ENCODE assay signal across 1 cellular context in the genomic region with DNA sequence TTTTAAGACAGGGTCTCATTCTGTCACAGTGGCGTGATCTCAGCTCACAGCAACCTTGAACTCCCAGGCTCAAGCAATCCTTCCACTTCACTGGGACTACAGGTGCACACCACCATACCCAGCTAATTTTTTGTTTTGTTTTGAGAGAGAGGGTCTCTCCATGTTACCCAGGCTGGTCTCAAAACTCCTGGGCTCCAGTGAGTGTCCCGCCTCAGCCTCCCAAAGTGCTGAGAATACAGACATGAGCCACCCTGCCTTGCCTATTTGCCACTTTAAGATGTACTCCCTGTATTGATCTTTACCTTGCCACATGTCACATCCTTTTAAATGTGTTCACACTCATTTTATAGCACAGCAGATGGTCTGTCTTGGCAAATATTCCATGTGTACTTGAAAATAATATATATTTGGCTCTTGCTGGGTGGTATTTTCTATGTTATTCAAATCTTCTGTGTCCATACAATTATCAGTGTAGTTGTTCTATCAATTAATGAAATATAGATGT.
TF ChIP-seq lines count a peak whose summit lies in the region.

No MANE protein-coding gene starts in this region.

TF ChIP-seq in A549, 52 proteins besides CTCF, POLR2A, EP300 and RAD21 (continued from another document):
- TF ChIP-seq, protein P1, sequence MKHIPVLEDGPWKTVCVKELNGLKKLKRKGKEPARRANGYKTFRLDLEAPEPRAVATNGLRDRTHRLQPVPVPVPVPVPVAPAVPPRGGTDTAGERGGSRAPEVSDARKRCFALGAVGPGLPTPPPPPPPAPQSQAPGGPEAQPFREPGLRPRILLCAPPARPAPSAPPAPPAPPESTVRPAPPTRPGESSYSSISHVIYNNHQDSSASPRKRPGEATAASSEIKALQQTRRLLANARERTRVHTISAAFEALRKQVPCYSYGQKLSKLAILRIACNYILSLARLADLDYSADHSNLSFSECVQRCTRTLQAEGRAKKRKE (CRISPR knock-in tag; IDR thresholded peaks at IDR 0.05; ENCODE audit: low read depth): peak; percentile 78
- TF ChIP-seq RCOR1 (IDR thresholded peaks at IDR 0.05; ENCODE audit: low read depth, low read length): no peak
- TF ChIP-seq, protein P2, sequence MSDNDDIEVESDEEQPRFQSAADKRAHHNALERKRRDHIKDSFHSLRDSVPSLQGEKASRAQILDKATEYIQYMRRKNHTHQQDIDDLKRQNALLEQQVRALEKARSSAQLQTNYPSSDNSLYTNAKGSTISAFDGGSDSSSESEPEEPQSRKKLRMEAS (IDR thresholded peaks at IDR 0.05): no peak
- TF ChIP-seq MYC (IDR thresholded peaks at IDR 0.05; ENCODE audit: borderline replicate concordance, low read length): no peak
- TF ChIP-seq TP53 (CRISPR knock-in tag; IDR thresholded peaks at IDR 0.05): 0 out of 2 replicates have a peak, but pooled peaks have one; percentile 29
- no peak for TF ChIP-seq GATA3 (IDR thresholded peaks at IDR 0.05; ENCODE audit: borderline replicate concordance)
- TF ChIP-seq HEYL (CRISPR knock-in tag; IDR thresholded peaks at IDR 0.05): no peak
- no peak for TF ChIP-seq RFX5 (IDR thresholded peaks at IDR 0.05)
- no peak for TF ChIP-seq ZSCAN20 (CRISPR knock-in tag; IDR thresholded peaks at IDR 0.05)
- TF ChIP-seq, protein P3, sequence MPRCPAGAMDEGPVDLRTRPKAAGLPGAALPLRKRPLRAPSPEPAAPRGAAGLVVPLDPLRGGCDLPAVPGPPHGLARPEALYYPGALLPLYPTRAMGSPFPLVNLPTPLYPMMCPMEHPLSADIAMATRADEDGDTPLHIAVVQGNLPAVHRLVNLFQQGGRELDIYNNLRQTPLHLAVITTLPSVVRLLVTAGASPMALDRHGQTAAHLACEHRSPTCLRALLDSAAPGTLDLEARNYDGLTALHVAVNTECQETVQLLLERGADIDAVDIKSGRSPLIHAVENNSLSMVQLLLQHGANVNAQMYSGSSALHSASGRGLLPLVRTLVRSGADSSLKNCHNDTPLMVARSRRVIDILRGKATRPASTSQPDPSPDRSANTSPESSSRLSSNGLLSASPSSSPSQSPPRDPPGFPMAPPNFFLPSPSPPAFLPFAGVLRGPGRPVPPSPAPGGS (IDR thresholded peaks at IDR 0.05): no peak
- peak; percentile 68 for TF ChIP-seq HOXB5 (CRISPR knock-in tag; IDR thresholded peaks at IDR 0.05)
- TF ChIP-seq KDM1A (IDR thresholded peaks at IDR 0.05; ENCODE audit: low read depth): no peak
- TF ChIP-seq FOSB (CRISPR knock-in tag; IDR thresholded peaks at IDR 0.05): 0 out of 2 replicates have a peak, but pooled peaks have one; percentile 21
- TF ChIP-seq EHF (CRISPR knock-in tag; IDR thresholded peaks at IDR 0.05): peak; percentile 94
- 0 out of 2 replicates have a peak, but pooled peaks have one; percentile 36 for TF ChIP-seq FOXS1 (CRISPR knock-in tag; IDR thresholded peaks at IDR 0.05)
- no peak for TF ChIP-seq NR3C1 (IDR thresholded peaks at IDR 0.05)
